Comparison of ENCODE assay signal across 30 cellular contexts in genomic region chr3:184375747-184376495, GRCh38. TPM values are rescaled to one million over a fixed set of nuclear protein-coding genes. Genes with fewer than 3 reads are reported as not detected.
"Had no signal": no experiment of that assay in that cellular context is flagged by ENCODE, and none has a peak within 500 bp of the region (broad histone marks: within the 10 kb centered on the region; RNA-seq: fewer than 3 reads in every experiment).

No MANE protein-coding gene starts in this region.

- H3K36me3 ChIP-seq: ascending aorta, cardiac muscle cell, colonic mucosa, gastroesophageal sphincter, neural progenitor cell, prostate gland had no signal

- H3K27ac ChIP-seq: ascending aorta, cardiac muscle cell, colonic mucosa, gastroesophageal sphincter, hepatocyte, neural progenitor cell, prostate gland, skin epidermis had no signal

- DNase-seq: activated CD4-positive, alpha-beta T cell treated with anti-CD3 and anti-CD28 coated beads for 48 hours; activated CD4-positive, alpha-beta T cell treated with anti-CD3 and anti-CD28 coated beads, Interleukin-2, amount 50 U/mL, for 48 hours; activated CD8-positive, alpha-beta memory T cell treated with anti-CD3 and anti-CD28 coated beads, Interleukin-2, amount 50 U/mL, for 48 hours; activated gamma-delta T cell; activated naive CD4-positive, alpha-beta T cell treated with anti-CD3 and anti-CD28 coated beads, Interleukin-2, amount 10 ng/mL, durations not matched to agents 7 days and 5 days; activated naive CD8-positive, alpha-beta T cell treated with anti-CD3 and anti-CD28 coated beads, Interleukin-2, amount 10 ng/mL, durations not matched to agents 7 days and 5 days; activated T-cell treated with anti-CD3 and anti-CD28 coated beads, Interleukin-2, amount 50 U/mL, for 24 hours; cerebellar nuclear complex; colonic mucosa; effector CD8-positive, alpha-beta T cell; erythroblast; kidney; left colon; midbrain; naive thymus-derived CD4-positive, alpha-beta T cell; retina; stimulated activated CD4-positive, alpha-beta T cell treated with anti-CD3 and anti-CD28 coated beads, Interleukin-4, amount 100 ng/mL, for 4 hours; stimulated activated CD8-positive, alpha-beta memory T cell treated with anti-CD3 and anti-CD28 coated beads, Interleukin-4, amount 100 ng/mL, for 48 hours; stimulated activated naive CD8-positive, alpha-beta T cell treated with anti-CD3 and anti-CD28 coated beads, Interleukin-15, amount 100 ng/mL, for 72 hours; substantia nigra had no signal

- H3K79me2 ChIP-seq: hepatocyte had no signal

- H3K4me3 ChIP-seq: ascending aorta, cardiac muscle cell, colonic mucosa, gastroesophageal sphincter, hepatocyte, neural progenitor cell, prostate gland, skin epidermis had no signal

- H3K9me3 ChIP-seq: ascending aorta, colonic mucosa, gastroesophageal sphincter, prostate gland had no signal

- H3K27me3 ChIP-seq: ascending aorta had no signal

- H2AFZ ChIP-seq: hepatocyte, neural progenitor cell had no signal

- H3K4me2 ChIP-seq: neural progenitor cell had no signal

- ATAC-seq: gastroesophageal sphincter; left colon; naive thymus-derived CD4-positive, alpha-beta T cell; sciatic nerve; stimulated activated memory B cell treated with anti-CD40 and anti-IgM and Interleukin-4, amounts not matched to agents 10 μg/mL and 1 μg/mL and 100 μg/mL, for 72 hours; stimulated activated naive CD8-positive, alpha-beta T cell treated with anti-CD3 and anti-CD28 coated beads, Interleukin-15, amount 100 ng/mL, for 72 hours had no signal

- H3K9ac ChIP-seq: neural progenitor cell had no signal

RNA-seq across cellular contexts. Expression of gene THPO, which starts 2.1 kb away (rescaled TPM):
- total RNA-seq: activated CD8-positive, alpha-beta memory T cell treated with anti-CD3 and anti-CD28 coated beads for 36 hours; activated naive CD8-positive, alpha-beta T cell treated with anti-CD3 and anti-CD28 coated beads, Interleukin-2, amount 10 ng/mL, durations not matched to agents 7 days and 5 days; ascending aorta; left colon; naive thymus-derived CD4-positive, alpha-beta T cell; prostate gland had no signal
- polyA plus RNA-seq: naive thymus-derived CD4-positive, alpha-beta T cell had no signal

RNA-seq across cellular contexts. Expression of gene CHRD, which starts 3.9 kb away (rescaled TPM):
- total RNA-seq: activated CD8-positive, alpha-beta memory T cell treated with anti-CD3 and anti-CD28 coated beads for 36 hours; activated naive CD8-positive, alpha-beta T cell treated with anti-CD3 and anti-CD28 coated beads, Interleukin-2, amount 10 ng/mL, durations not matched to agents 7 days and 5 days; naive thymus-derived CD4-positive, alpha-beta T cell had no signal
- polyA plus RNA-seq: naive thymus-derived CD4-positive, alpha-beta T cell had no signal
